Comparison of ENCODE assay signal across 11 cellular contexts in genomic region chr1:228463009-228463558, GRCh38. TPM values are rescaled to one million over a fixed set of nuclear protein-coding genes. Genes with fewer than 3 reads are reported as not detected.
DNase-seq lines count a peak whose midpoint lies in the region; ATAC-seq and TF ChIP-seq lines count a peak whose summit lies in the region.
"Had no signal": no experiment of that assay in that cellular context is flagged by ENCODE, and none has a peak within 500 bp of the region (broad histone marks: within the 10 kb centered on the region; RNA-seq: fewer than 3 reads in every experiment).

No MANE protein-coding gene starts in this region.

- H3K27ac Mint-ChIP-seq in GM23338 (no peak overlapping the region), mesothelial cell of epicardium (no peak overlapping the region)
- peak overlapping the region; percentile 88 for H3K27ac Mint-ChIP-seq in activated T-helper 1 cell treated with anti-CD3 and anti-CD28 coated beads, Interleukin-12 subunit alpha, Interleukin-12 subunit beta, Interleukin-2, Interleukin-4 antibody, amounts not matched to agents 30 ng/mL and 10 ng/mL and 1 ng/mL, durations not matched to agents 14 hours and 24 hours and 36 hours

- TF ChIP-seq CTCF in BE2C (IDR thresholded peaks at IDR 0.05; ENCODE audit: low read depth, low read length) (no peak), GM23338 (conservative IDR thresholded peaks at IDR 0.05; ENCODE audit: low read depth in 2 of 2) (no peak), mesothelial cell of epicardium (IDR thresholded peaks at IDR 0.05; ENCODE audit: unreplicated experiment) (no peak), transverse colon (IDR thresholded peaks at IDR 0.05) (no peak)

- H3K4me2 ChIP-seq in GM23338 = peak overlapping the region; percentile 93

- no peaks in the 10 kb centered on the region; the same call in none of the 2 replicates for H4K20me1 ChIP-seq in GM23338 (replicated peaks; ENCODE audit: insufficient read depth)

- H3K27me3 ChIP-seq in BE2C = no peaks in the 10 kb centered on the region
- H3K27me3 ChIP-seq in GM23338 (ENCODE audit: insufficient read depth) = peaks cover 82% of the 10 kb centered on the region
- H3K27me3 ChIP-seq in transverse colon = peaks cover 89% of the 10 kb centered on the region

- H3K4me1 ChIP-seq in BE2C = no peaks in the 10 kb centered on the region
- peaks cover 17% of the 10 kb centered on the region for H3K4me1 ChIP-seq in GM23338 (ENCODE audit: insufficient read depth)
- peaks cover 0 to 28% (median 13%) of the 10 kb centered on the region in 4 donors for H3K4me1 ChIP-seq in transverse colon

- in situ Hi-C loops in transverse colon (cut with MboI; ENCODE audit: low pct_ligation_motif_present in 1 of 4, low pct_unique_long_range_greater_than_20kb in 1 of 4, low sequenced_read_pairs in 3 of 4) = no loop called here

- intact Hi-C loops in activated T-helper 1 cell treated with anti-CD3 and anti-CD28 coated beads, Interleukin-12 subunit alpha, Interleukin-12 subunit beta, Interleukin-2, Interleukin-4 antibody, amounts not matched to agents 30 ng/mL and 10 ng/mL and 1 ng/mL, durations not matched to agents 14 hours and 24 hours and 36 hours (cut with micrococcal nuclease) = loop anchor here (1.0 to 10.0 kb wide), 4 partner anchors 56 to 882 kb away; partner anchors contain the start of gene CCSAP
- intact Hi-C loops in transverse colon (cut with DNase I; ENCODE audit: low total_unique reads) (no loop called here), posterior cingulate gyrus (cut with DNase I) (no loop called here)

- 0 out of 2 replicates have a peak, but pooled peaks cover 3% of the 10 kb centered on the region for H3F3A ChIP-seq in GM23338 (replicated peaks; ENCODE audit: low read depth)

- peak overlapping the region; percentile 86 for H3K4me3 Mint-ChIP-seq in GM23338
- peak overlapping the region; percentile 85 for H3K4me3 Mint-ChIP-seq in activated T-helper 1 cell treated with anti-CD3 and anti-CD28 coated beads, Interleukin-12 subunit alpha, Interleukin-12 subunit beta, Interleukin-2, Interleukin-4 antibody, amounts not matched to agents 30 ng/mL and 10 ng/mL and 1 ng/mL, durations not matched to agents 14 hours and 24 hours and 36 hours
- peak overlapping the region; percentile 78 for H3K4me3 Mint-ChIP-seq in mesothelial cell of epicardium

- H3K9me2 ChIP-seq in GM23338 (ENCODE audit: insufficient read depth) = no peaks in the 10 kb centered on the region

- H3K36me3 ChIP-seq in BE2C (no peaks in the 10 kb centered on the region), GM23338 (ENCODE audit: insufficient read depth) (no peaks in the 10 kb centered on the region), transverse colon (no peaks in the 10 kb centered on the region)
- H3K36me3 ChIP-seq: ascending aorta had no signal

- TF ChIP-seq EP300 in transverse colon (IDR thresholded peaks at IDR 0.05; ENCODE audit: low read depth) = no peak

- H3K4me3 ChIP-seq in BE2C (ENCODE audit: low read depth, low read length) = peak overlapping the region; percentile 88
- peak overlapping the region; percentile 82 for H3K4me3 ChIP-seq in GM23338
- H3K4me3 ChIP-seq in transverse colon = no peak overlapping the region

- no peak overlapping the region for H2AFZ ChIP-seq in GM23338

- H3K9me3 Mint-ChIP-seq in GM23338 (0 out of 3 replicates have a peak, but pooled peaks cover 2% of the 10 kb centered on the region), mesothelial cell of epicardium (no peaks in the 10 kb centered on the region)
- H3K9me3 Mint-ChIP-seq in activated T-helper 1 cell treated with anti-CD3 and anti-CD28 coated beads, Interleukin-12 subunit alpha, Interleukin-12 subunit beta, Interleukin-2, Interleukin-4 antibody, amounts not matched to agents 30 ng/mL and 10 ng/mL and 1 ng/mL, durations not matched to agents 14 hours and 24 hours and 36 hours = no peaks in the 10 kb centered on the region

- TF ChIP-seq POLR2A in transverse colon (IDR thresholded peaks at IDR 0.05) = no peak

- no peaks in the 10 kb centered on the region for H3K9me3 ChIP-seq in BE2C
- no peaks in the 10 kb centered on the region for H3K9me3 ChIP-seq in transverse colon
- H3K9me3 ChIP-seq: ascending aorta had no signal

- DNase-seq in BE2C = no peak
- DNase-seq in GM23338 (ENCODE audit: low spot score) = no peak
- DNase-seq in activated T-helper 1 cell treated with anti-CD3 and anti-CD28 coated beads, Interleukin-12 subunit alpha, Interleukin-12 subunit beta, Interleukin-2, Interleukin-4 antibody, amounts not matched to agents 30 ng/mL and 10 ng/mL and 1 ng/mL, durations not matched to agents 14 hours and 24 hours and 36 hours (ENCODE audit: low spot score) = no peak
- DNase-seq in mesothelial cell of epicardium (ENCODE audit: low spot score in 2 of 2, unreplicated experiment in 2 of 2) = no peak
- DNase-seq in NCI-H748 (lab: John Stamatoyannopoulos, UW; ENCODE audit: unreplicated experiment) = no peak
- DNase-seq in transverse colon = no peak
- no peak for DNase-seq in posterior cingulate gyrus
- DNase-seq: GOT3 had no signal

- no peaks in the 10 kb centered on the region for H3K79me2 ChIP-seq in GM23338 (replicated peaks; ENCODE audit: insufficient read depth)

- ATAC-seq in GM23338 = no peak
- no peak for ATAC-seq in HG03439 (IDR thresholded peaks at IDR 0.05; ENCODE audit: unreplicated experiment)

- H3K36me3 Mint-ChIP-seq in GM23338 (ENCODE audit: low read depth) = no peaks in the 10 kb centered on the region
- peaks cover 2% of the 10 kb centered on the region for H3K36me3 Mint-ChIP-seq in activated T-helper 1 cell treated with anti-CD3 and anti-CD28 coated beads, Interleukin-12 subunit alpha, Interleukin-12 subunit beta, Interleukin-2, Interleukin-4 antibody, amounts not matched to agents 30 ng/mL and 10 ng/mL and 1 ng/mL, durations not matched to agents 14 hours and 24 hours and 36 hours (ENCODE audit: low read depth)
- no peaks in the 10 kb centered on the region for H3K36me3 Mint-ChIP-seq in mesothelial cell of epicardium

- 56 to 63% methylated on average over 2 to 7 of the region's 7 CpGs for WGBS in transverse colon (ENCODE audit: low coverage in 1 of 2), 2 donors

- H3K27me3 Mint-ChIP-seq in GM23338 (ENCODE audit: insufficient read depth, low read depth, poor library complexity) (peaks cover 44% of the 10 kb centered on the region), mesothelial cell of epicardium (ENCODE audit: low read depth) (peaks cover 75% of the 10 kb centered on the region)
- H3K27me3 Mint-ChIP-seq in activated T-helper 1 cell treated with anti-CD3 and anti-CD28 coated beads, Interleukin-12 subunit alpha, Interleukin-12 subunit beta, Interleukin-2, Interleukin-4 antibody, amounts not matched to agents 30 ng/mL and 10 ng/mL and 1 ng/mL, durations not matched to agents 14 hours and 24 hours and 36 hours (ENCODE audit: insufficient read depth) = peaks cover 4% of the 10 kb centered on the region

- peaks cover 18% of the 10 kb centered on the region for H3K4me1 Mint-ChIP-seq in GM23338
- H3K4me1 Mint-ChIP-seq in activated T-helper 1 cell treated with anti-CD3 and anti-CD28 coated beads, Interleukin-12 subunit alpha, Interleukin-12 subunit beta, Interleukin-2, Interleukin-4 antibody, amounts not matched to agents 30 ng/mL and 10 ng/mL and 1 ng/mL, durations not matched to agents 14 hours and 24 hours and 36 hours (ENCODE audit: low read depth) = peaks cover 67% of the 10 kb centered on the region
- peaks cover 31% of the 10 kb centered on the region for H3K4me1 Mint-ChIP-seq in mesothelial cell of epicardium

- H3K27ac ChIP-seq in GM23338 (ENCODE audit: low read depth) (no peak overlapping the region), transverse colon (peak overlapping the region in 1 of 4 donors; percentile 0)
- H3K27ac ChIP-seq: ascending aorta had no signal

TF ChIP-seq in GM23338, 12 proteins besides CTCF, POLR2A, EP300 and RAD21 (continues in another document):
- TF ChIP-seq EZH2 (IDR thresholded peaks at IDR 0.05; ENCODE audit: low read depth, unreplicated experiment) = no peak

RNA-seq across cellular contexts. Expression of gene RNF187, which starts 24.1 kb away (rescaled TPM):
- 649 TPM for polyA plus RNA-seq in BE2C (2012; ENCODE audit: insufficient read depth, insufficient read length, low read depth)
- 55.3 and 59.3 TPM in 2 replicates for total RNA-seq in GM23338 (2014; rRNA removed; shearing (Covaris generic))
- 24.8 and 28.7 TPM in 2 replicates for polyA plus RNA-seq in GM23338 (2016; fragmentation: Nextera tagmentation; extraction: Ambion mirVana)
- 137 TPM in 2 replicates for total RNA-seq in activated T-helper 1 cell treated with anti-CD3 and anti-CD28 coated beads, Interleukin-12 subunit alpha, Interleukin-12 subunit beta, Interleukin-2, Interleukin-4 antibody, amounts not matched to agents 30 ng/mL and 10 ng/mL and 1 ng/mL, durations not matched to agents 14 hours and 24 hours and 36 hours
- total RNA-seq in mesothelial cell of epicardium (83.0 to 85.1 TPM (median 84.3 TPM) in 3 replicates), transverse colon (100 to 1,000 TPM in 1 of 4 donors, 10 to 100 TPM in 3; 13.8 to 110 (median 27.1) TPM)

RNA-seq across cellular contexts. Expression of gene TRIM17, which starts 46.4 kb away (rescaled TPM):
- polyA plus RNA-seq in BE2C (2012; ENCODE audit: insufficient read depth, insufficient read length, low read depth) = 2.7 TPM
- 1.1 and 1.4 TPM in 2 replicates for total RNA-seq in GM23338 (2014; rRNA removed; shearing (Covaris generic))
- 0.86 and 1.4 TPM in 2 replicates for polyA plus RNA-seq in GM23338 (2016; fragmentation: Nextera tagmentation; extraction: Ambion mirVana)
- 1.4 and 1.7 TPM in 2 replicates for total RNA-seq in activated T-helper 1 cell treated with anti-CD3 and anti-CD28 coated beads, Interleukin-12 subunit alpha, Interleukin-12 subunit beta, Interleukin-2, Interleukin-4 antibody, amounts not matched to agents 30 ng/mL and 10 ng/mL and 1 ng/mL, durations not matched to agents 14 hours and 24 hours and 36 hours
- total RNA-seq in mesothelial cell of epicardium (28.2 to 30.6 TPM (median 28.8 TPM) in 3 replicates), transverse colon (not detected)
- total RNA-seq: ascending aorta, mesenteric fat pad had no signal

RNA-seq across cellular contexts. Expression of gene TRIM11, which starts 56.4 kb away (rescaled TPM):
- 76.0 TPM for polyA plus RNA-seq in BE2C (2012; ENCODE audit: insufficient read depth, insufficient read length, low read depth)
- total RNA-seq in GM23338 (2014; rRNA removed; shearing (Covaris generic)) = 37.2 and 41.2 TPM in 2 replicates
- polyA plus RNA-seq in GM23338 (2016; fragmentation: Nextera tagmentation; extraction: Ambion mirVana) = 16.2 and 17.5 TPM in 2 replicates
- total RNA-seq in activated T-helper 1 cell treated with anti-CD3 and anti-CD28 coated beads, Interleukin-12 subunit alpha, Interleukin-12 subunit beta, Interleukin-2, Interleukin-4 antibody, amounts not matched to agents 30 ng/mL and 10 ng/mL and 1 ng/mL, durations not matched to agents 14 hours and 24 hours and 36 hours = 60.7 and 63.2 TPM in 2 replicates
- 39.7 to 40.4 TPM (median 40.2 TPM) in 3 replicates for total RNA-seq in mesothelial cell of epicardium
- total RNA-seq in transverse colon = 100 to 1,000 TPM in 1 of 4 donors, 10 to 100 TPM in 3; 27.2 to 125 (median 48.6) TPM

Comparison
In these comparisons a context has a peak if more than half of its experiments do, and no peak if none do; other contexts are left out.
1. H3K4me3 ChIP-seq: peak in BE2C (single experiment) and GM23338 (single experiment); none in transverse colon (0 of 4).
2. RNA of gene TRIM17, which starts 46.4 kb away (total RNA-seq): 28.2 to 30.6 TPM in mesothelial cell of epicardium; 1.4 to 1.7 TPM in activated T-helper 1 cell treated with anti-CD3 and anti-CD28 coated beads, Interleukin-12 subunit alpha, Interleukin-12 subunit beta, Interleukin-2, Interleukin-4 antibody, amounts not matched to agents 30 ng/mL and 10 ng/mL and 1 ng/mL, durations not matched to agents 14 hours and 24 hours and 36 hours, 1.1 to 1.4 TPM in GM23338 and not detected in transverse colon; every median in the first group is over 10 times any median in the second.
3. Peak in every context shown above with its lines, with median percentiles within 50 percentile points of each other: H3K4me3 Mint-ChIP-seq.